Comparison of ENCODE assay signal across 32 cellular contexts in the genomic region with DNA sequence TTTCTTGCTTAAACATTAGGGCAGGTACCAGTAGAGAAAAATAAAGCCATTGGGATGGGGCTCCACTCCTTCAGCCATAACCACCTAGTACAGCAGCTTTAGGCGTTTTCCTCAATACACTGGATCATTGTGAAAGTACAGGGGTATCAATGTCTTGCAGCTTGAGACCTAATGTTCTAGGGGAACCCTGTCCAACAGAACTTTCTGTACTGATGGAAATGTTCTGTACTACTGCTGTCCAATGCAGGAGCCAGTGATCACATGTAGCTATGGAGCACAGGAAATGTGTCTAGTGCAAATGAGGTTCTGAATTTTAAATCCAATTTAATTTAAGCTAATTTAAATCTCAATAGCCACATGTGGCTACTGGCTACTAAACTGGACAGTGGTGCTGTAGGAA.
"Had no signal": no experiment of that assay in that cellular context is flagged by ENCODE, and none has a peak within 500 bp of the region (broad histone marks: within the 10 kb centered on the region; RNA-seq: fewer than 3 reads in every experiment).

No MANE protein-coding gene starts in this region.

- H2AFZ ChIP-seq: hepatocyte had no signal

- H3K27ac Mint-ChIP-seq: activated B cell treated with CpG ODN at 0.5 μM for 24 hours; activated CD8-positive, alpha-beta T cell treated with anti-CD3 and anti-CD28 coated beads for 36 hours; activated naive CD4-positive, alpha-beta T cell treated with anti-CD3 and anti-CD28 coated beads for 36 hours; activated naive CD4-positive, alpha-beta T cell treated with anti-CD3 and anti-CD28 coated beads, Interleukin-2, amount 50 U/mL, for 24 hours; activated naive CD8-positive, alpha-beta T cell treated with anti-CD3 and anti-CD28 coated beads for 36 hours; activated naive CD8-positive, alpha-beta T cell treated with anti-CD3 and anti-CD28 coated beads, Interleukin-2, amount 50 U/mL, for 24 hours; activated T-helper 1 cell treated with anti-CD3 and anti-CD28 coated beads, Interleukin-12 subunit alpha, Interleukin-12 subunit beta, Interleukin-2, Interleukin-4 antibody, amounts not matched to agents 30 ng/mL and 10 ng/mL and 1 ng/mL, durations not matched to agents 14 hours and 24 hours and 36 hours; activated T-helper 2 cell treated with anti-CD3 and anti-CD28 coated beads, Interferon-gamma antibody, Interleukin-2, Interleukin-4, amounts not matched to agents 10 μg/mL and 5 μg/mL and 100 μg/mL, durations not matched to agents 14 hours and 24 hours and 36 hours; T-helper 17 cell; T-helper 2 cell treated with Interferon-gamma antibody and Interleukin-4, amounts not matched to agents 5 μg/mL and 100 μg/mL, for 36 hours had no signal

- ATAC-seq: activated CD4-positive, CD25-positive, alpha-beta regulatory T cell treated with anti-CD3 and anti-CD28 coated beads, Interleukin-2, amount 50 U/mL, for 24 hours; activated CD8-positive, alpha-beta T cell treated with anti-CD3 and anti-CD28 coated beads for 36 hours; activated naive CD8-positive, alpha-beta T cell treated with anti-CD3 and anti-CD28 coated beads, Interleukin-2, amount 50 U/mL, for 24 hours; body of pancreas; esophagus mucosa; foreskin keratinocyte; gastroesophageal sphincter; T-helper 17 cell had no signal

- H3K27me3 ChIP-seq: adrenal gland, body of pancreas, colonic mucosa, foreskin keratinocyte, gastroesophageal sphincter, heart right ventricle, hepatocyte had no signal

- H3K4me3 Mint-ChIP-seq: activated B cell treated with CpG ODN at 0.5 μM for 24 hours; activated CD8-positive, alpha-beta T cell treated with anti-CD3 and anti-CD28 coated beads for 36 hours; activated naive CD4-positive, alpha-beta T cell treated with anti-CD3 and anti-CD28 coated beads for 36 hours; activated naive CD4-positive, alpha-beta T cell treated with anti-CD3 and anti-CD28 coated beads, Interleukin-2, amount 50 U/mL, for 24 hours; activated naive CD8-positive, alpha-beta T cell treated with anti-CD3 and anti-CD28 coated beads for 36 hours; activated naive CD8-positive, alpha-beta T cell treated with anti-CD3 and anti-CD28 coated beads, Interleukin-2, amount 50 U/mL, for 24 hours; activated T-helper 1 cell treated with anti-CD3 and anti-CD28 coated beads, Interleukin-12 subunit alpha, Interleukin-12 subunit beta, Interleukin-2, Interleukin-4 antibody, amounts not matched to agents 30 ng/mL and 10 ng/mL and 1 ng/mL, durations not matched to agents 14 hours and 24 hours and 36 hours; T-helper 17 cell; T-helper 2 cell treated with Interferon-gamma antibody and Interleukin-4, amounts not matched to agents 5 μg/mL and 100 μg/mL, for 36 hours had no signal

- H3K27ac ChIP-seq: adrenal gland, body of pancreas, colonic mucosa, foreskin keratinocyte, gastroesophageal sphincter, heart right ventricle, hepatocyte, WERI-Rb-1 had no signal

- H3K36me3 ChIP-seq: adrenal gland, colonic mucosa, gastroesophageal sphincter, heart right ventricle, WERI-Rb-1 had no signal

- H3K4me2 ChIP-seq: hepatocyte had no signal

- H3K4me1 ChIP-seq: colonic mucosa had no signal

- H3K27me3 Mint-ChIP-seq: activated B cell treated with CpG ODN at 0.5 μM for 24 hours; activated CD8-positive, alpha-beta T cell treated with anti-CD3 and anti-CD28 coated beads for 36 hours; activated naive CD4-positive, alpha-beta T cell treated with anti-CD3 and anti-CD28 coated beads, Interleukin-2, amount 50 U/mL, for 24 hours; activated naive CD8-positive, alpha-beta T cell treated with anti-CD3 and anti-CD28 coated beads for 36 hours; activated naive CD8-positive, alpha-beta T cell treated with anti-CD3 and anti-CD28 coated beads, Interleukin-2, amount 50 U/mL, for 24 hours; T-helper 17 cell had no signal

- H3K4me3 ChIP-seq: adrenal gland, body of pancreas, colonic mucosa, gastroesophageal sphincter, heart right ventricle, hepatocyte had no signal

- DNase-seq: activated B cell treated with CpG ODN at 0.5 μM for 24 hours; activated CD4-positive, alpha-beta T cell treated with anti-CD3 and anti-CD28 coated beads for 48 hours; activated CD4-positive, alpha-beta T cell treated with anti-CD3 and anti-CD28 coated beads, Interleukin-2, amount 50 U/mL, for 1 hour; activated CD4-positive, alpha-beta T cell treated with anti-CD3 and anti-CD28 coated beads, Interleukin-2, amount 50 U/mL, for 48 hours; activated CD8-positive, alpha-beta memory T cell treated with anti-CD3 and anti-CD28 coated beads for 24 hours; activated CD8-positive, alpha-beta T cell treated with anti-CD3 and anti-CD28 coated beads for 36 hours; activated effector memory CD4-positive, alpha-beta T cell treated with anti-CD3 and anti-CD28 coated beads, Interleukin-2, amount 50 U/mL, for 16 hours; activated naive CD4-positive, alpha-beta T cell treated with anti-CD3 and anti-CD28 coated beads for 36 hours; activated naive CD8-positive, alpha-beta T cell treated with anti-CD3 and anti-CD28 coated beads for 36 hours; activated naive CD8-positive, alpha-beta T cell treated with anti-CD3 and anti-CD28 coated beads, Interleukin-2, amount 50 U/mL, for 24 hours; activated T-cell treated with anti-CD3 and anti-CD28 coated beads, Interleukin-2, amount 50 U/mL, for 48 hours; adrenal gland; amygdala; aorta; body of pancreas; caudate nucleus; cerebellar nuclear complex; colonic mucosa; effector CD8-positive, alpha-beta T cell; foreskin keratinocyte; heart right ventricle; T-helper 17 cell; T1000; WERI-Rb-1 had no signal

- H3K9me3 ChIP-seq: adrenal gland, body of pancreas, colonic mucosa, gastroesophageal sphincter, heart right ventricle had no signal

- H3K36me3 Mint-ChIP-seq: activated naive CD4-positive, alpha-beta T cell treated with anti-CD3 and anti-CD28 coated beads, Interleukin-2, amount 50 U/mL, for 24 hours; activated naive CD8-positive, alpha-beta T cell treated with anti-CD3 and anti-CD28 coated beads for 36 hours had no signal

- H3K9me3 Mint-ChIP-seq: activated B cell treated with CpG ODN at 0.5 μM for 24 hours; activated CD8-positive, alpha-beta T cell treated with anti-CD3 and anti-CD28 coated beads for 36 hours; activated naive CD4-positive, alpha-beta T cell treated with anti-CD3 and anti-CD28 coated beads for 36 hours; activated naive CD4-positive, alpha-beta T cell treated with anti-CD3 and anti-CD28 coated beads, Interleukin-2, amount 50 U/mL, for 24 hours; activated naive CD8-positive, alpha-beta T cell treated with anti-CD3 and anti-CD28 coated beads for 36 hours; activated naive CD8-positive, alpha-beta T cell treated with anti-CD3 and anti-CD28 coated beads, Interleukin-2, amount 50 U/mL, for 24 hours; activated T-helper 1 cell treated with anti-CD3 and anti-CD28 coated beads, Interleukin-12 subunit alpha, Interleukin-12 subunit beta, Interleukin-2, Interleukin-4 antibody, amounts not matched to agents 30 ng/mL and 10 ng/mL and 1 ng/mL, durations not matched to agents 14 hours and 24 hours and 36 hours; activated T-helper 2 cell treated with anti-CD3 and anti-CD28 coated beads, Interferon-gamma antibody, Interleukin-2, Interleukin-4, amounts not matched to agents 10 μg/mL and 5 μg/mL and 100 μg/mL, durations not matched to agents 14 hours and 24 hours and 36 hours; T-helper 2 cell treated with Interferon-gamma antibody and Interleukin-4, amounts not matched to agents 5 μg/mL and 100 μg/mL, for 36 hours had no signal
